25 cellular contexts compared by ENCODE assay signal in genomic region chrX:75544760-75545159, GRCh38. TPM values are rescaled to one million over a fixed set of nuclear protein-coding genes. Genes with fewer than 3 reads are reported as not detected.
A peak's percentile ranks its signal among the peaks of the same experiment; 100 is the strongest.
DNase-seq lines count a peak whose midpoint lies in the region; ATAC-seq, FAIRE-seq and TF ChIP-seq lines count a peak whose summit lies in the region.
"Had no signal": no experiment of that assay in that cellular context is flagged by ENCODE, and none has a peak within 500 bp of the region (broad histone marks: within the 10 kb centered on the region; RNA-seq: fewer than 3 reads in every experiment).

No MANE protein-coding gene starts in this region.

- no peak overlapping the region for H3K9ac ChIP-seq in SK-N-MC (ENCODE audit: insufficient read length)
- no peak overlapping the region for H3K9ac ChIP-seq in astrocyte (ENCODE audit: low read length)

- H3K27ac Mint-ChIP-seq in astrocyte (ENCODE audit: unreplicated experiment), result no peak overlapping the region
- H3K27ac Mint-ChIP-seq in mesothelial cell of epicardium, result peak overlapping the region; percentile 21
- H3K27ac Mint-ChIP-seq in type B pancreatic cell, result peak overlapping the region; percentile 1
- H3K27ac Mint-ChIP-seq: CD4-positive, alpha-beta T cell; HFFc6; IgD-negative memory B cell had no signal

- FAIRE-seq in astrocyte (lab: Jason Lieb, UNC), result peak; percentile 50
- FAIRE-seq: A204.1, D721Med, GM12878, GM19239, HepG2 had no signal

- H3K4me1 Mint-ChIP-seq in astrocyte (ENCODE audit: low read depth, unreplicated experiment) (peaks cover 7% of the 10 kb centered on the region), mesothelial cell of epicardium (peaks cover 3% of the 10 kb centered on the region), type B pancreatic cell (ENCODE audit: unreplicated experiment) (no peaks in the 10 kb centered on the region)
- H3K4me1 Mint-ChIP-seq: IgD-negative memory B cell had no signal

- H3K4me2 ChIP-seq in astrocyte (ENCODE audit: low read length), result no peak overlapping the region
- no peak overlapping the region for H3K4me2 ChIP-seq in osteoblast (ENCODE audit: insufficient read depth, low read length)

- H3K79me2 ChIP-seq in astrocyte (ENCODE audit: insufficient read depth, low read length) (no peaks in the 10 kb centered on the region), osteoblast (ENCODE audit: insufficient read depth, low read length) (no peaks in the 10 kb centered on the region)

- H3K27me3 ChIP-seq in astrocyte (ENCODE audit: insufficient read depth, low read length), result no peaks in the 10 kb centered on the region
- H3K27me3 ChIP-seq in osteoblast (ENCODE audit: insufficient read depth, low read length), result no peaks in the 10 kb centered on the region
- H3K27me3 ChIP-seq: BE2C had no signal

- H3K9me3 ChIP-seq in SK-N-MC (ENCODE audit: low read depth, low read length) (no peaks in the 10 kb centered on the region), astrocyte (ENCODE audit: insufficient read depth, low read depth, low read length) (no peaks in the 10 kb centered on the region), osteoblast (ENCODE audit: low read depth, low read length) (no peaks in the 10 kb centered on the region)
- H3K9me3 ChIP-seq: BE2C, Caco-2 had no signal

- H3K4me3 ChIP-seq in SK-N-MC (no peak overlapping the region), astrocyte (ENCODE audit: insufficient read depth, low read depth, low read length) (no peak overlapping the region), osteoblast (ENCODE audit: insufficient read depth, low read length) (no peak overlapping the region)
- H3K4me3 ChIP-seq: GM12878 had no signal

- H4K20me1 ChIP-seq in astrocyte (ENCODE audit: insufficient read depth, low read length) (no peaks in the 10 kb centered on the region), osteoblast (ENCODE audit: insufficient read depth, low read length) (no peaks in the 10 kb centered on the region)

- H3K4me1 ChIP-seq in astrocyte (ENCODE audit: insufficient read depth, low read length) (no peaks in the 10 kb centered on the region), osteoblast (ENCODE audit: insufficient read depth, low read length) (no peaks in the 10 kb centered on the region)
- H3K4me1 ChIP-seq: BE2C, Caco-2 had no signal

- H2AFZ ChIP-seq in astrocyte (ENCODE audit: low read depth, low read length) (no peak overlapping the region), osteoblast (ENCODE audit: low read length) (no peak overlapping the region)

- H3K36me3 ChIP-seq in SK-N-MC (ENCODE audit: insufficient read depth, low read length) (no peaks in the 10 kb centered on the region), astrocyte (ENCODE audit: insufficient read depth, low read length) (no peaks in the 10 kb centered on the region), osteoblast (ENCODE audit: insufficient read depth, low read length) (no peaks in the 10 kb centered on the region)
- H3K36me3 ChIP-seq: BE2C had no signal

- DNase-seq in SK-N-MC (ENCODE audit: low read depth, low spot score), result no peak
- no peak for DNase-seq in astrocyte (ENCODE audit: low read depth)
- DNase-seq in mesothelial cell of epicardium (ENCODE audit: low spot score in 2 of 2, unreplicated experiment in 2 of 2), result no peak
- DNase-seq in type B pancreatic cell (ENCODE audit: extremely low spot score, unreplicated experiment), result no peak
- DNase-seq in osteoblast (ENCODE audit: insufficient read length, low spot score, missing footprints), result no peak
- DNase-seq: ACHN; BE2C; C1 segment of cervical spinal cord; Caco-2; CD4-positive, alpha-beta T cell; EL; GOT3; H7; HFFc6; KBM-7 had no signal

- no peaks in the 10 kb centered on the region for H3K27me3 Mint-ChIP-seq in astrocyte (ENCODE audit: low read depth, unreplicated experiment)
- no peaks in the 10 kb centered on the region for H3K27me3 Mint-ChIP-seq in mesothelial cell of epicardium (ENCODE audit: low read depth)
- no peaks in the 10 kb centered on the region for H3K27me3 Mint-ChIP-seq in type B pancreatic cell
- H3K27me3 Mint-ChIP-seq: CD4-positive, alpha-beta T cell had no signal

- H3K4me3 Mint-ChIP-seq in astrocyte (ENCODE audit: unreplicated experiment) (no peak overlapping the region), mesothelial cell of epicardium (no peak overlapping the region), type B pancreatic cell (no peak overlapping the region)
- H3K4me3 Mint-ChIP-seq: CD4-positive, alpha-beta T cell; HFFc6; IgD-negative memory B cell had no signal

- H3K27ac ChIP-seq in SK-N-MC, result peak overlapping the region; percentile 57
- H3K27ac ChIP-seq in astrocyte (ENCODE audit: low read depth, low read length), result no peak overlapping the region
- H3K27ac ChIP-seq in osteoblast (ENCODE audit: low read depth, low read length), result no peak overlapping the region

- H3K36me3 Mint-ChIP-seq in astrocyte (ENCODE audit: low read depth, unreplicated experiment) (no peaks in the 10 kb centered on the region), mesothelial cell of epicardium (no peaks in the 10 kb centered on the region), type B pancreatic cell (no peaks in the 10 kb centered on the region)
- H3K36me3 Mint-ChIP-seq: IgD-negative memory B cell had no signal

- ATAC-seq in GM21529 (IDR thresholded peaks at IDR 0.05; ENCODE audit: unreplicated experiment) (no peak), HG02840 (IDR thresholded peaks at IDR 0.05; ENCODE audit: low FRiP score, unreplicated experiment) (no peak)
- ATAC-seq: GM12878, HCT116, HepG2 had no signal

- H3K9me3 Mint-ChIP-seq in astrocyte (ENCODE audit: unreplicated experiment) (no peaks in the 10 kb centered on the region), mesothelial cell of epicardium (peaks cover 36% of the 10 kb centered on the region), type B pancreatic cell (no peaks in the 10 kb centered on the region)
- H3K9me3 Mint-ChIP-seq: CD4-positive, alpha-beta T cell had no signal

- TF ChIP-seq CTCF in astrocyte (IDR thresholded peaks at IDR 0.05; ENCODE audit: insufficient read depth, low read depth, low read length) (no peak), mesothelial cell of epicardium (IDR thresholded peaks at IDR 0.05; ENCODE audit: unreplicated experiment) (no peak), type B pancreatic cell (conservative IDR thresholded peaks at IDR 0.05) (no peak), osteoblast (IDR thresholded peaks at IDR 0.05; ENCODE audit: extremely low read depth, low read depth, low read length) (no peak)

RNA-seq across cellular contexts. Expression of gene ZDHHC15, which starts 21.9 kb away (rescaled TPM):
- 0.77 and 0.89 TPM in 2 replicates for total RNA-seq in astrocyte
- total RNA-seq in mesothelial cell of epicardium, result 2.7 to 3.4 TPM (median 3.0 TPM) in 3 replicates
- total RNA-seq in type B pancreatic cell (ENCODE audit: low replicate concordance), result 2.0 and 3.7 TPM in 2 replicates
- total RNA-seq in osteoblast, result 0.59 and 1.1 TPM in 2 replicates
- total RNA-seq: Caco-2, G401, HepG2, HFFc6 had no signal
